Comparison of ENCODE assay signal across 18 cellular contexts in genomic region chr4:24876431-24876830, GRCh38. TPM values are rescaled to one million over a fixed set of nuclear protein-coding genes. Genes with fewer than 3 reads are reported as not detected.
"Had no signal": no experiment of that assay in that cellular context is flagged by ENCODE, and none has a peak within 500 bp of the region (broad histone marks: within the 10 kb centered on the region; RNA-seq: fewer than 3 reads in every experiment).

No MANE protein-coding gene starts in this region.

- H3K27ac ChIP-seq: coronary artery, foreskin keratinocyte, neutrophil, spleen, testis had no signal

- DNase-seq: effector CD4-positive, alpha-beta T cell; endodermal cell; erythroblast; foreskin keratinocyte; kidney; left colon; mucosa of descending colon; naive thymus-derived CD8-positive, alpha-beta T cell; spleen; stimulated activated CD4-positive, alpha-beta T cell treated with anti-CD3 and anti-CD28 coated beads, Interleukin-2, amount 100 ng/mL, for 24 hours; stimulated activated CD4-positive, alpha-beta T cell treated with anti-CD3 and anti-CD28 coated beads, Interleukin-4, amount 100 ng/mL, for 4 hours; stimulated activated naive B cell treated with anti-CD40 and anti-IgM and Interleukin-4, amounts not matched to agents 10 μg/mL and 1 μg/mL and 100 μg/mL, for 72 hours; stimulated activated naive CD8-positive, alpha-beta T cell treated with anti-CD3 and anti-CD28 coated beads, Interleukin-15, amount 100 ng/mL, for 72 hours; testis had no signal

- H3K36me3 ChIP-seq: neutrophil had no signal

- H3K27me3 Mint-ChIP-seq: stimulated activated naive CD8-positive, alpha-beta T cell treated with anti-CD3 and anti-CD28 coated beads, Interleukin-15, amount 100 ng/mL, for 72 hours had no signal

- H3K27ac Mint-ChIP-seq: endodermal cell; naive thymus-derived CD8-positive, alpha-beta T cell; stimulated activated naive B cell treated with anti-CD40 and anti-IgM and Interleukin-4, amounts not matched to agents 10 μg/mL and 1 μg/mL and 100 μg/mL, for 72 hours had no signal

- H3K4me3 Mint-ChIP-seq: endodermal cell; naive thymus-derived CD8-positive, alpha-beta T cell; stimulated activated naive B cell treated with anti-CD40 and anti-IgM and Interleukin-4, amounts not matched to agents 10 μg/mL and 1 μg/mL and 100 μg/mL, for 72 hours; stimulated activated naive CD8-positive, alpha-beta T cell treated with anti-CD3 and anti-CD28 coated beads, Interleukin-15, amount 100 ng/mL, for 72 hours had no signal

- H3K27me3 ChIP-seq: foreskin keratinocyte, neutrophil, spleen, testis, tibial nerve had no signal

- H3K4me1 Mint-ChIP-seq: naive thymus-derived CD8-positive, alpha-beta T cell; stimulated activated naive B cell treated with anti-CD40 and anti-IgM and Interleukin-4, amounts not matched to agents 10 μg/mL and 1 μg/mL and 100 μg/mL, for 72 hours; stimulated activated naive CD8-positive, alpha-beta T cell treated with anti-CD3 and anti-CD28 coated beads, Interleukin-15, amount 100 ng/mL, for 72 hours had no signal

- H3K9me3 ChIP-seq: mucosa of descending colon, neutrophil, spleen, testis, tibial nerve had no signal

- H3K9me3 Mint-ChIP-seq: endodermal cell; stimulated activated naive CD8-positive, alpha-beta T cell treated with anti-CD3 and anti-CD28 coated beads, Interleukin-15, amount 100 ng/mL, for 72 hours had no signal

- H3K4me3 ChIP-seq: coronary artery, mucosa of descending colon, spleen, testis, tibial nerve had no signal

- H3K4me1 ChIP-seq: foreskin keratinocyte, spleen, testis had no signal

- H3K36me3 Mint-ChIP-seq: naive thymus-derived CD8-positive, alpha-beta T cell; stimulated activated naive B cell treated with anti-CD40 and anti-IgM and Interleukin-4, amounts not matched to agents 10 μg/mL and 1 μg/mL and 100 μg/mL, for 72 hours had no signal

- ATAC-seq: foreskin keratinocyte; left colon; mucosa of descending colon; naive thymus-derived CD8-positive, alpha-beta T cell; sciatic nerve; stimulated activated naive B cell treated with anti-CD40 and anti-IgM and Interleukin-4, amounts not matched to agents 10 μg/mL and 1 μg/mL and 100 μg/mL, for 72 hours; stimulated activated naive CD8-positive, alpha-beta T cell treated with anti-CD3 and anti-CD28 coated beads, Interleukin-15, amount 100 ng/mL, for 72 hours had no signal

RNA-seq across cellular contexts. Expression of gene CCDC149, which starts 36.4 kb away (rescaled TPM):
- polyA plus RNA-seq: naive thymus-derived CD8-positive, alpha-beta T cell had no signal
